ENCODE assay signal across 26 cellular contexts in the genomic region with DNA sequence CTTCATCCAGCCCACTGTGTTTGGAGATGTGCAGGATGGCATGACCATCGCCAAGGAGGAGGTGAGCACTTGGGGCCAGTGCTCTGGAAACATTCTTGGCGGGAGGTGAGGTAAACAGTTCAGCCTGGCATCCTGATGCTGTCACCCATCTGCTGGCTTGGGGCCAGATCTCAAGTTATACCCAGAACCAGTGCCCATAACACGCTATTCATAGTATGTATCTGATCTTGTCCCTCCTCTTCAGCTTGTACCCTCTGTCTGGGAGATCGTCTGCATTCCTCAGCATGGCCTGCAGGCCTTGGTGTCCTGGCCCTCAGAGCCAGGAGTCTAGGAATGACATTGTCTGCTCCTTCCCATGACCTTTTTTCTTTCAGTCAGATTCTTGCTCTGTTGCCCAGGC.
"Had no signal": no experiment of that assay in that cellular context is flagged by ENCODE, and none has a peak within 500 bp of the region (broad histone marks: within the 10 kb centered on the region; RNA-seq: fewer than 3 reads in every experiment).

No MANE protein-coding gene starts in this region.

- H3K27me3 Mint-ChIP-seq: activated naive CD4-positive, alpha-beta T cell treated with anti-CD3 and anti-CD28 coated beads, Interleukin-2, amount 50 U/mL, for 24 hours; effector memory CD8-positive, alpha-beta T cell; stimulated activated memory B cell treated with anti-CD40 and anti-IgM and Interleukin-4, amounts not matched to agents 10 μg/mL and 1 μg/mL and 100 μg/mL, for 72 hours had no signal

- H3K4me1 ChIP-seq: body of pancreas, left lung, pancreas, right lobe of liver, vagina had no signal

- H3K4me3 Mint-ChIP-seq: activated naive CD4-positive, alpha-beta T cell treated with anti-CD3 and anti-CD28 coated beads, Interleukin-2, amount 50 U/mL, for 24 hours; effector memory CD8-positive, alpha-beta T cell; natural killer cell; stimulated activated memory B cell treated with anti-CD40 and anti-IgM and Interleukin-4, amounts not matched to agents 10 μg/mL and 1 μg/mL and 100 μg/mL, for 72 hours had no signal

- DNase-seq: activated CD4-positive, alpha-beta T cell treated with anti-CD3 and anti-CD28 coated beads, Interleukin-2, amount 50 U/mL, for 1 hour; activated gamma-delta T cell treated with Interleukin-2 at 50 U/mL for 16 hours; activated T-cell treated with anti-CD3 and anti-CD28 coated beads, Interleukin-2, amount 50 U/mL, for 1 hour; anterior cingulate cortex; body of pancreas; caudate nucleus; dorsolateral prefrontal cortex; effector memory CD8-positive, alpha-beta T cell; foreskin melanocyte; glutamatergic neuron; hypothalamus; left lung; midbrain; natural killer cell; right lobe of liver; small intestine; trophoblast cell had no signal

- H3K4me3 ChIP-seq: body of pancreas, dorsolateral prefrontal cortex, left lung, pancreas, right lobe of liver, vagina had no signal

- H3K9me3 ChIP-seq: body of pancreas, left lung, pancreas, right lobe of liver, vagina had no signal

- H3K27ac Mint-ChIP-seq: activated naive CD4-positive, alpha-beta T cell treated with anti-CD3 and anti-CD28 coated beads, Interleukin-2, amount 50 U/mL, for 24 hours; effector memory CD8-positive, alpha-beta T cell; natural killer cell; stimulated activated memory B cell treated with anti-CD40 and anti-IgM and Interleukin-4, amounts not matched to agents 10 μg/mL and 1 μg/mL and 100 μg/mL, for 72 hours had no signal

- H3K9me3 Mint-ChIP-seq: activated naive CD4-positive, alpha-beta T cell treated with anti-CD3 and anti-CD28 coated beads, Interleukin-2, amount 50 U/mL, for 24 hours; effector memory CD8-positive, alpha-beta T cell; natural killer cell; stimulated activated memory B cell treated with anti-CD40 and anti-IgM and Interleukin-4, amounts not matched to agents 10 μg/mL and 1 μg/mL and 100 μg/mL, for 72 hours had no signal

- H3K4me1 Mint-ChIP-seq: activated naive CD4-positive, alpha-beta T cell treated with anti-CD3 and anti-CD28 coated beads, Interleukin-2, amount 50 U/mL, for 24 hours; natural killer cell; stimulated activated memory B cell treated with anti-CD40 and anti-IgM and Interleukin-4, amounts not matched to agents 10 μg/mL and 1 μg/mL and 100 μg/mL, for 72 hours had no signal

- H3K36me3 Mint-ChIP-seq: activated naive CD4-positive, alpha-beta T cell treated with anti-CD3 and anti-CD28 coated beads, Interleukin-2, amount 50 U/mL, for 24 hours; natural killer cell had no signal

- H3K27me3 ChIP-seq: body of pancreas, dorsolateral prefrontal cortex, left lung, pancreas, right lobe of liver, vagina had no signal

- FAIRE-seq: colon, endothelial cell of umbilical vein, pancreas, small intestine had no signal

- ATAC-seq: activated CD4-positive, CD25-positive, alpha-beta regulatory T cell treated with anti-CD3 and anti-CD28 coated beads, Interleukin-2, amount 50 U/mL, for 24 hours; body of pancreas; effector memory CD8-positive, alpha-beta T cell; esophagus mucosa; left lung; natural killer cell; pancreas; stimulated activated memory B cell treated with anti-CD40 and anti-IgM and Interleukin-4, amounts not matched to agents 10 μg/mL and 1 μg/mL and 100 μg/mL, for 72 hours had no signal

- H3K27ac ChIP-seq: body of pancreas, dorsolateral prefrontal cortex, left lung, pancreas, right lobe of liver, vagina, VCaP had no signal
